In genomic region chr4:120156115-120156718, GRCh38 we compare ENCODE assay signal across 8 cellular contexts.
DNase-seq lines count a peak whose midpoint lies in the region; ATAC-seq and TF ChIP-seq lines count a peak whose summit lies in the region.

No MANE protein-coding gene starts in this region.

- CTCF ChIA-PET in activated CD8-positive, alpha-beta T cell treated with anti-CD3 and anti-CD28 coated beads, Interleukin-2, amount 10 ng/mL, durations not matched to agents 7 days and 5 days (lab: Charles Lee), result interaction anchor here (0.6 to 1.4 kb wide), 4 partner anchors 11 to 1152 kb away, joined by 3 to 6 read pairs (median 5); no protein-coding TSS in a partner anchor

- H3K36me3 Mint-ChIP-seq in activated CD8-positive, alpha-beta T cell treated with anti-CD3 and anti-CD28 coated beads, Interleukin-2, amount 10 ng/mL, durations not matched to agents 7 days and 5 days (ENCODE audit: low read depth), result no peaks in the 10 kb centered on the region

- peak; percentile 69 for DNase-seq in CD1c-positive myeloid dendritic cell (ENCODE audit: extremely low spot score)
- peak; percentile 0 for DNase-seq in NCI-H2171 (lab: John Stamatoyannopoulos, UW)
- peak; percentile 61 for DNase-seq in activated CD8-positive, alpha-beta T cell treated with anti-CD3 and anti-CD28 coated beads, Interleukin-2, amount 10 ng/mL, durations not matched to agents 7 days and 5 days
- DNase-seq in iPS-NIHi11 (ENCODE audit: low spot score), result peak; percentile 17
- DNase-seq in stimulated activated naive CD8-positive, alpha-beta T cell treated with anti-CD3 and anti-CD28 coated beads, Interleukin-15, Interleukin-2, amounts not matched to agents 100 U/mL and 50 U/mL, for 24 hours, result peak; percentile 7
- no peak for DNase-seq in UCSD-AML1 (lab: John Stamatoyannopoulos, UW; ENCODE audit: unreplicated experiment)

- POLR2A ChIA-PET in activated CD8-positive, alpha-beta T cell treated with anti-CD3 and anti-CD28 coated beads, Interleukin-2, amount 10 ng/mL, durations not matched to agents 7 days and 5 days (lab: Charles Lee), result no interaction called here

- no peak overlapping the region for H3K27ac Mint-ChIP-seq in activated CD8-positive, alpha-beta T cell treated with anti-CD3 and anti-CD28 coated beads, Interleukin-2, amount 10 ng/mL, durations not matched to agents 7 days and 5 days

- no peaks in the 10 kb centered on the region for H3K4me1 Mint-ChIP-seq in activated CD8-positive, alpha-beta T cell treated with anti-CD3 and anti-CD28 coated beads, Interleukin-2, amount 10 ng/mL, durations not matched to agents 7 days and 5 days (ENCODE audit: low read depth)

- ATAC-seq in HG02943 (IDR thresholded peaks at IDR 0.05; ENCODE audit: low read depth, unreplicated experiment), result peak; percentile 66
- no peak for ATAC-seq in activated CD8-positive, alpha-beta T cell treated with anti-CD3 and anti-CD28 coated beads, Interleukin-2, amount 10 ng/mL, durations not matched to agents 7 days and 5 days
- no peak for ATAC-seq in stimulated activated naive CD8-positive, alpha-beta T cell treated with anti-CD3 and anti-CD28 coated beads, Interleukin-15, Interleukin-2, amounts not matched to agents 100 U/mL and 50 U/mL, for 24 hours

- no peaks in the 10 kb centered on the region for H3K9me3 Mint-ChIP-seq in activated CD8-positive, alpha-beta T cell treated with anti-CD3 and anti-CD28 coated beads, Interleukin-2, amount 10 ng/mL, durations not matched to agents 7 days and 5 days (ENCODE audit: insufficient read depth)

- peak; percentile 52 for TF ChIP-seq CTCF in GM12873 (IDR thresholded peaks at IDR 0.05; ENCODE audit: insufficient read depth, low read depth, low read length, missing control alignments)

- peaks cover 6% of the 10 kb centered on the region for H3K27me3 Mint-ChIP-seq in activated CD8-positive, alpha-beta T cell treated with anti-CD3 and anti-CD28 coated beads, Interleukin-2, amount 10 ng/mL, durations not matched to agents 7 days and 5 days (ENCODE audit: low read depth)

- H3K4me3 Mint-ChIP-seq in activated CD8-positive, alpha-beta T cell treated with anti-CD3 and anti-CD28 coated beads, Interleukin-2, amount 10 ng/mL, durations not matched to agents 7 days and 5 days, result no peak overlapping the region
